ENCODE assay signal across 21 cellular contexts in genomic region chr2:172906401-172906811, GRCh38.
DNase-seq lines count a peak whose midpoint lies in the region; ATAC-seq and TF ChIP-seq lines count a peak whose summit lies in the region.
"Had no signal": no experiment of that assay in that cellular context is flagged by ENCODE, and none has a peak within 500 bp of the region (broad histone marks: within the 10 kb centered on the region; RNA-seq: fewer than 3 reads in every experiment).

No MANE protein-coding gene starts in this region.

- H3K9me3 Mint-ChIP-seq in stimulated activated naive B cell treated with anti-CD40 and anti-IgM and Interleukin-4, amounts not matched to agents 10 μg/mL and 1 μg/mL and 100 μg/mL, for 72 hours: no peaks in the 10 kb centered on the region
- H3K9me3 Mint-ChIP-seq: activated CD8-positive, alpha-beta T cell treated with anti-CD3 and anti-CD28 coated beads for 36 hours; stimulated activated naive CD8-positive, alpha-beta T cell treated with anti-CD3 and anti-CD28 coated beads, Interleukin-15, Interleukin-2, amounts not matched to agents 100 ng/mL and 50 ng/mL, for 24 hours had no signal

- H3K9me3 ChIP-seq in SJCRH30 (replicated peaks) (no peaks in the 10 kb centered on the region), prostate gland (no peaks in the 10 kb centered on the region)
- H3K9me3 ChIP-seq: neutrophil, thyroid gland had no signal

- no peak overlapping the region for H3K27ac Mint-ChIP-seq in stimulated activated naive B cell treated with anti-CD40 and anti-IgM and Interleukin-4, amounts not matched to agents 10 μg/mL and 1 μg/mL and 100 μg/mL, for 72 hours
- H3K27ac Mint-ChIP-seq: activated CD8-positive, alpha-beta T cell treated with anti-CD3 and anti-CD28 coated beads for 36 hours; stimulated activated naive CD8-positive, alpha-beta T cell treated with anti-CD3 and anti-CD28 coated beads, Interleukin-15, Interleukin-2, amounts not matched to agents 100 ng/mL and 50 ng/mL, for 24 hours had no signal

- TF ChIP-seq CTCF in prostate gland (IDR thresholded peaks at IDR 0.05): no peak

- no peak for TF ChIP-seq POLR2A in prostate gland (IDR thresholded peaks at IDR 0.05)

- ATAC-seq in left cardiac atrium: peak; percentile 96 to 98
- ATAC-seq in stimulated activated naive B cell treated with anti-CD40 and anti-IgM and Interleukin-4, amounts not matched to agents 10 μg/mL and 1 μg/mL and 100 μg/mL, for 72 hours (replicated peaks): no peak
- ATAC-seq: activated CD8-positive, alpha-beta T cell treated with anti-CD3 and anti-CD28 coated beads for 36 hours; esophagus mucosa had no signal

- H3K4me1 ChIP-seq in SJCRH30 (peaks cover 20% of the 10 kb centered on the region), prostate gland (replicated peaks) (no peaks in the 10 kb centered on the region)
- H3K4me1 ChIP-seq: thyroid gland had no signal

- no peaks in the 10 kb centered on the region for H3K36me3 ChIP-seq in SJCRH30
- no peaks in the 10 kb centered on the region for H3K36me3 ChIP-seq in prostate gland
- H3K36me3 ChIP-seq: brain microvascular endothelial cell, neutrophil, thyroid gland had no signal

- WGBS in prostate gland: 78% methylated on average over 2 of the region's 2 CpGs

- no peak overlapping the region for H3K4me3 Mint-ChIP-seq in stimulated activated naive B cell treated with anti-CD40 and anti-IgM and Interleukin-4, amounts not matched to agents 10 μg/mL and 1 μg/mL and 100 μg/mL, for 72 hours
- H3K4me3 Mint-ChIP-seq: activated CD8-positive, alpha-beta T cell treated with anti-CD3 and anti-CD28 coated beads for 36 hours; stimulated activated naive CD8-positive, alpha-beta T cell treated with anti-CD3 and anti-CD28 coated beads, Interleukin-15, Interleukin-2, amounts not matched to agents 100 ng/mL and 50 ng/mL, for 24 hours had no signal

- intact Hi-C loops in left cardiac atrium (cut with DNase I) (no loop called here), prostate gland (cut with DNase I) (no loop called here)

- H3K36me3 Mint-ChIP-seq in stimulated activated naive B cell treated with anti-CD40 and anti-IgM and Interleukin-4, amounts not matched to agents 10 μg/mL and 1 μg/mL and 100 μg/mL, for 72 hours: no peaks in the 10 kb centered on the region

- H3K27me3 Mint-ChIP-seq in stimulated activated naive B cell treated with anti-CD40 and anti-IgM and Interleukin-4, amounts not matched to agents 10 μg/mL and 1 μg/mL and 100 μg/mL, for 72 hours: peaks cover 0 to 5% of the 10 kb centered on the region in 2 donors
- H3K27me3 Mint-ChIP-seq: activated CD8-positive, alpha-beta T cell treated with anti-CD3 and anti-CD28 coated beads for 36 hours had no signal

- no peaks in the 10 kb centered on the region for H3K27me3 ChIP-seq in SJCRH30
- H3K27me3 ChIP-seq in prostate gland (replicated peaks; ENCODE audit: insufficient read depth): no peaks in the 10 kb centered on the region
- H3K27me3 ChIP-seq: brain microvascular endothelial cell, neutrophil, thyroid gland had no signal

- DNase-seq in NCI-H748 (lab: John Stamatoyannopoulos, UW; ENCODE audit: unreplicated experiment) (peak; percentile 31), NCI-H748 treated with DMSO at 0.1 percent for 48 hours (lab: John Stamatoyannopoulos, UW) (no peak), SJCRH30 (peak; percentile 54 to 80), left cardiac atrium (peak; percentile 34), prostate gland (ENCODE audit: low spot score) (no peak)
- no peak for DNase-seq in stimulated activated naive B cell treated with anti-CD40 and anti-IgM and Interleukin-4, amounts not matched to agents 10 μg/mL and 1 μg/mL and 100 μg/mL, for 72 hours
- DNase-seq in stimulated activated CD4-positive, alpha-beta T cell treated with anti-CD3 and anti-CD28 coated beads, Interleukin-12 subunit alpha, Interleukin-12 subunit beta, amount 100 ng/mL, for 4 hours: no peak
- DNase-seq in stimulated activated CD8-positive, alpha-beta memory T cell treated with anti-CD3 and anti-CD28 coated beads, Interleukin-4, amount 100 ng/mL, for 48 hours: no peak
- DNase-seq: activated CD8-positive, alpha-beta T cell treated with anti-CD3 and anti-CD28 coated beads for 36 hours; activated gamma-delta T cell treated with Interleukin-2 at 50 U/mL for 16 hours; activated T-cell treated with anti-CD3 and anti-CD28 coated beads for 4 hours; brain microvascular endothelial cell; Calu3; effector memory CD4-positive, alpha-beta T cell; islet precursor cell; NCI-H1092 treated with DMSO at 0.1 percent for 48 hours; stimulated activated CD4-positive, alpha-beta T cell treated with anti-CD3 and anti-CD28 coated beads, Interleukin-4, amount 100 ng/mL, for 1 hour; thyroid gland had no signal

- no peak overlapping the region for H3K4me3 ChIP-seq in SJCRH30
- no peak overlapping the region for H3K4me3 ChIP-seq in prostate gland
- H3K4me3 ChIP-seq: thyroid gland had no signal

- H3K27ac ChIP-seq in SJCRH30 (peak overlapping the region; percentile 28), prostate gland (no peak overlapping the region)
- H3K27ac ChIP-seq: brain microvascular endothelial cell, neutrophil, thyroid gland had no signal

- no peaks in the 10 kb centered on the region for H3K4me1 Mint-ChIP-seq in stimulated activated naive B cell treated with anti-CD40 and anti-IgM and Interleukin-4, amounts not matched to agents 10 μg/mL and 1 μg/mL and 100 μg/mL, for 72 hours

Comparison
In these comparisons a context has a peak if more than half of its experiments do, and no peak if none do; other contexts are left out.
1. DNase-seq: peak in NCI-H748 (single experiment), SJCRH30 (2 of 2) and left cardiac atrium (single experiment); none in NCI-H748 treated with DMSO at 0.1 percent for 48 hours (single experiment), prostate gland (single experiment), stimulated activated naive B cell treated with anti-CD40 and anti-IgM and Interleukin-4, amounts not matched to agents 10 μg/mL and 1 μg/mL and 100 μg/mL, for 72 hours (single experiment), stimulated activated CD4-positive, alpha-beta T cell treated with anti-CD3 and anti-CD28 coated beads, Interleukin-12 subunit alpha, Interleukin-12 subunit beta, amount 100 ng/mL, for 4 hours (single experiment) and stimulated activated CD8-positive, alpha-beta memory T cell treated with anti-CD3 and anti-CD28 coated beads, Interleukin-4, amount 100 ng/mL, for 48 hours (single experiment).
2. ATAC-seq: peak in left cardiac atrium (2 of 2); none in stimulated activated naive B cell treated with anti-CD40 and anti-IgM and Interleukin-4, amounts not matched to agents 10 μg/mL and 1 μg/mL and 100 μg/mL, for 72 hours (0 of 2).